Comparison of ENCODE assay signal across 1 cellular context in the genomic region with DNA sequence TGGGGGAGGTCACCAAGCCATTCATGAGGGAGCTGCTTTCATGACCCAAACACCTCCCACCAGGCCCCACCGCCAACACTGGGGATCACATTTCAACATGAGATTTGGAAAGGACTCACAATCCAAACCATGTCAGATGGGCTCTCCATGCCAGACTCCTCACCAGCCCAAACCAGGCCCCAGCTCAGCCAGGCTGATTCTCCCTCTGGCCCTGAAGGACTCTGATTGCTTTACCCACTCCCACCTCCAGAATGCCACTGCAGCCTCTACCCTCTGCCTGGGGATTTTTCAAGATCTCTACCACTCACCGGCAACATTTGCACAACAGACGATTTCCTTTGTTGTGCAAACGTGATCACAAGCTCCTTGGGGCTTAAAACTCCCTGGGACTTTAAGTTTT.
TF ChIP-seq lines count a peak whose summit lies in the region.

No MANE protein-coding gene starts in this region.

TF ChIP-seq in GM23338, 12 proteins besides CTCF, POLR2A, EP300 and RAD21 (continued from another document):
- TF ChIP-seq CREB1 (CRISPR knock-in tag; IDR thresholded peaks at IDR 0.05; ENCODE audit: low read depth), result no peak
- no peak for TF ChIP-seq JUNB (IDR thresholded peaks at IDR 0.05; ENCODE audit: unreplicated experiment)
